21 cellular contexts compared by ENCODE assay signal in the genomic region with DNA sequence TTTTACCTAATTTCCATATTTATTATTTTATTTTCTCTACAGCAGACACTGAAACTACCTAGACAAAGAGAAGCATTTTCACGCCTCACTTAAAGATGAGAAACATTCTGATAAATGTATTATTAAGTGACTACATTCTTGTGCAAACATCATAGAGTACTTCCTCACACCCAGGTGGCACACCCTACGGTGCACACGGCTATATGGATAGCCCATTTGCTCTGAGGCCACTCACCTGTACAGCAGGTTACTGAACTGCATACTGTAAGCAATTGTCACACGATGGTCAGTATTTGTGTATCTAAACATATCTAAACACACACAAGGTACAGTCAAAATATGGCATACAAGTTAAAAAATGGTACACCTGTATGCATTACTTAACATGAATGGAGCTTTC.
"Had no signal": no experiment of that assay in that cellular context is flagged by ENCODE, and none has a peak within 500 bp of the region (broad histone marks: within the 10 kb centered on the region; RNA-seq: fewer than 3 reads in every experiment).

No MANE protein-coding gene starts in this region.

- H3K36me3 ChIP-seq: heart left ventricle had no signal

- H3K9me3 ChIP-seq: testis had no signal

- H3K4me1 ChIP-seq: heart left ventricle, testis had no signal

- H3K27ac ChIP-seq: dorsolateral prefrontal cortex, heart left ventricle, testis had no signal

- H3K27me3 ChIP-seq: heart left ventricle, testis had no signal

- H3K4me3 ChIP-seq: dorsolateral prefrontal cortex, heart left ventricle, testis had no signal

- DNase-seq: cortex of kidney; dorsolateral prefrontal cortex; effector CD8-positive, alpha-beta T cell; heart left ventricle; hypothalamus; kidney glomerular epithelial cell; mammary epithelial cell; naive thymus-derived CD8-positive, alpha-beta T cell; posterior cingulate gyrus; stimulated activated CD4-positive, alpha-beta T cell treated with anti-CD3 and anti-CD28 coated beads, Interleukin-2, amount 100 ng/mL, for 24 hours; stimulated activated CD4-positive, alpha-beta T cell treated with anti-CD3 and anti-CD28 coated beads, Interleukin-4, amount 100 ng/mL, for 4 hours; stimulated activated naive B cell treated with anti-CD40 and anti-IgM and Interleukin-4, amounts not matched to agents 10 μg/mL and 1 μg/mL and 100 μg/mL, for 72 hours; stimulated activated naive CD8-positive, alpha-beta T cell treated with anti-CD3 and anti-CD28 coated beads, Interleukin-15, amount 100 ng/mL, for 72 hours; testis; trophoblast cell had no signal

- FAIRE-seq: frontal cortex, islet of Langerhans, urothelium cell line had no signal

- ATAC-seq: esophagus mucosa; heart left ventricle; left lobe of liver; naive thymus-derived CD8-positive, alpha-beta T cell; sciatic nerve; stimulated activated naive B cell treated with anti-CD40 and anti-IgM and Interleukin-4, amounts not matched to agents 10 μg/mL and 1 μg/mL and 100 μg/mL, for 72 hours; stimulated activated naive CD8-positive, alpha-beta T cell treated with anti-CD3 and anti-CD28 coated beads, Interleukin-15, amount 100 ng/mL, for 72 hours had no signal
